In the genomic region with DNA sequence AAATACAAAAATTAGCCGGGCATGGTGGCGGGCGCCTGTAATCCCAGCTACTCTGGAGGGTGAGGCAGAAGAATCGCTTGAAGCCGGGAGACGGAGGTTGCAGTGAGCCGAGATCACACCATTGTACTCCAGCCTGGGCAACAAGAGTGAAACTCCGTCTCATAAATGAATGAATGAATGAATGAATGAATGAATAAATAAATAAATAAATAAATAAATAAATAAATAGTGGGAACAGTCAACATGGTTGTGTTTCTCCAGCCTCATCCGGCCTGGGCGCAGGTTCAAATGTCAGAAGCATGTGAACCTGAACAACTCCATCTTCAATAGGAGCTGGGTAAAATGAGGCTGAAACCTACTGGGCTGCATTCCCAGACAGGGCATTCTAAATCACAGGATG, we compare ENCODE assay signal across 5 cellular contexts. TPM values are rescaled to one million over a fixed set of nuclear protein-coding genes. Genes with fewer than 3 reads are reported as not detected.
"Had no signal": no experiment of that assay in that cellular context is flagged by ENCODE, and none has a peak within 500 bp of the region (broad histone marks: within the 10 kb centered on the region; RNA-seq: fewer than 3 reads in every experiment).

No MANE protein-coding gene starts in this region.

RNA-seq across cellular contexts. Expression of a gene that starts 58.1 kb away (rescaled TPM):
- total RNA-seq: GM23248, H1, H7, H9 had no signal
- polyA plus RNA-seq: GM23338 had no signal
